15 cellular contexts compared by ENCODE assay signal in genomic region chr16:81719993-81720392, GRCh38.
"Had no signal": no experiment of that assay in that cellular context is flagged by ENCODE, and none has a peak within 500 bp of the region (broad histone marks: within the 10 kb centered on the region; RNA-seq: fewer than 3 reads in every experiment).

No MANE protein-coding gene starts in this region.

- DNase-seq: activated CD4-positive, alpha-beta T cell treated with anti-CD3 and anti-CD28 coated beads, Interleukin-2, amount 50 U/mL, for 48 hours; activated CD8-positive, alpha-beta memory T cell treated with anti-CD3 and anti-CD28 coated beads, Interleukin-2, amount 50 U/mL, for 4 hours; amygdala; endodermal cell; glutamatergic neuron; small intestine; substantia nigra; T-helper 2 cell had no signal

- H3K36me3 Mint-ChIP-seq: brain, mesothelial cell of epicardium, type B pancreatic cell had no signal

- H3K27ac ChIP-seq: right atrium auricular region had no signal

- H3K4me3 Mint-ChIP-seq: brain, endodermal cell, mesothelial cell of epicardium, type B pancreatic cell had no signal

- ATAC-seq: activated CD4-positive, CD25-positive, alpha-beta regulatory T cell treated with anti-CD3 and anti-CD28 coated beads, Interleukin-2, amount 50 U/mL, for 24 hours; SK-N-SH treated with all-trans-retinoic acid at 6 μM for 48 hours had no signal

- H3K9me3 Mint-ChIP-seq: activated naive CD4-positive, alpha-beta T cell treated with anti-CD3 and anti-CD28 coated beads, Interleukin-2, amount 50 U/mL, for 24 hours; endodermal cell; type B pancreatic cell had no signal

- H3K27ac Mint-ChIP-seq: brain, endodermal cell, mesothelial cell of epicardium, type B pancreatic cell had no signal

- H3K27me3 Mint-ChIP-seq: activated naive CD4-positive, alpha-beta T cell treated with anti-CD3 and anti-CD28 coated beads, Interleukin-2, amount 50 U/mL, for 24 hours; type B pancreatic cell had no signal
